In the genomic region with DNA sequence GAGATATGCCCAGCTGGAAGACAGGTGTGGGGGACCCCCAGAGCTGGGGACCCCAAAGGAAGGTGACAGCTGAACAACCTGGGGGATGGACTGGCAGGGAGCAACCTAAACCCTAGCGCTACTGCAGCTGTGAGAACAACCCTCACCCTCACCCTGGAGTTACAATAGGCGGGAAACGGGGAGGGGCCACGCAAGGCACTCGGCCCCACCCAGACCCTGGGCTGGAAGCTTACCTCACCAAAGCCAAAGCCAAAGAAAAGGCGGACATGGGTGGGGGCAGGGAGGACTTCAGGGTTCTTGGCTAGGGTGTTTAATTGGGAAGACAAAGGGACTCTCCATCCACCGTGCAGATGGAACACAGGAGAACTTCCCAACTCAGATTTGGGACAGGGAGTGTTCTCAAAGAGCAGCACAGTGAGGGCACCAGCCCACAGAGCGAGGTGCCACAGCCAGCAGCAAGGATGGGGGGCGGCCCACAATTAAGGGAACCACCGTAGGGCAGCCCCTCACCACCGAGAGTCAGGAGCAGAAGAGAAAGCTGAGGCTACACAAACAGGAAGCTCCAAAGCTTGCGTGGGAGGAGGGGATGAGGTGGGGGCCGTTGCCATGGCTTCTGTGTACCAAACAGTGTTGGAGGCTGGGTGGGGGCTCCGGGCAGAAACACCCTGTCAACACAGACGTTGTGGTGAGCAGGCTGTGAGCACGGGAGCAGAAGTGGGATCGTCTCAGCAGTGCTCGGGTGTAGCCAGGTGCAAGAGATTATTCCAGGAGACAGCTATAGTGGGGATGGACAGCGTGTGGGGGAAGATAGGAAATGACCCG, we compare ENCODE assay signal across 1 cellular context.
TF ChIP-seq lines count a peak whose summit lies in the region.

No MANE protein-coding gene starts in this region.

TF ChIP-seq in HEK293, 187 proteins besides CTCF, POLR2A, EP300 and RAD21 (continued from another document and continues in another):
- TF ChIP-seq, protein P1, sequence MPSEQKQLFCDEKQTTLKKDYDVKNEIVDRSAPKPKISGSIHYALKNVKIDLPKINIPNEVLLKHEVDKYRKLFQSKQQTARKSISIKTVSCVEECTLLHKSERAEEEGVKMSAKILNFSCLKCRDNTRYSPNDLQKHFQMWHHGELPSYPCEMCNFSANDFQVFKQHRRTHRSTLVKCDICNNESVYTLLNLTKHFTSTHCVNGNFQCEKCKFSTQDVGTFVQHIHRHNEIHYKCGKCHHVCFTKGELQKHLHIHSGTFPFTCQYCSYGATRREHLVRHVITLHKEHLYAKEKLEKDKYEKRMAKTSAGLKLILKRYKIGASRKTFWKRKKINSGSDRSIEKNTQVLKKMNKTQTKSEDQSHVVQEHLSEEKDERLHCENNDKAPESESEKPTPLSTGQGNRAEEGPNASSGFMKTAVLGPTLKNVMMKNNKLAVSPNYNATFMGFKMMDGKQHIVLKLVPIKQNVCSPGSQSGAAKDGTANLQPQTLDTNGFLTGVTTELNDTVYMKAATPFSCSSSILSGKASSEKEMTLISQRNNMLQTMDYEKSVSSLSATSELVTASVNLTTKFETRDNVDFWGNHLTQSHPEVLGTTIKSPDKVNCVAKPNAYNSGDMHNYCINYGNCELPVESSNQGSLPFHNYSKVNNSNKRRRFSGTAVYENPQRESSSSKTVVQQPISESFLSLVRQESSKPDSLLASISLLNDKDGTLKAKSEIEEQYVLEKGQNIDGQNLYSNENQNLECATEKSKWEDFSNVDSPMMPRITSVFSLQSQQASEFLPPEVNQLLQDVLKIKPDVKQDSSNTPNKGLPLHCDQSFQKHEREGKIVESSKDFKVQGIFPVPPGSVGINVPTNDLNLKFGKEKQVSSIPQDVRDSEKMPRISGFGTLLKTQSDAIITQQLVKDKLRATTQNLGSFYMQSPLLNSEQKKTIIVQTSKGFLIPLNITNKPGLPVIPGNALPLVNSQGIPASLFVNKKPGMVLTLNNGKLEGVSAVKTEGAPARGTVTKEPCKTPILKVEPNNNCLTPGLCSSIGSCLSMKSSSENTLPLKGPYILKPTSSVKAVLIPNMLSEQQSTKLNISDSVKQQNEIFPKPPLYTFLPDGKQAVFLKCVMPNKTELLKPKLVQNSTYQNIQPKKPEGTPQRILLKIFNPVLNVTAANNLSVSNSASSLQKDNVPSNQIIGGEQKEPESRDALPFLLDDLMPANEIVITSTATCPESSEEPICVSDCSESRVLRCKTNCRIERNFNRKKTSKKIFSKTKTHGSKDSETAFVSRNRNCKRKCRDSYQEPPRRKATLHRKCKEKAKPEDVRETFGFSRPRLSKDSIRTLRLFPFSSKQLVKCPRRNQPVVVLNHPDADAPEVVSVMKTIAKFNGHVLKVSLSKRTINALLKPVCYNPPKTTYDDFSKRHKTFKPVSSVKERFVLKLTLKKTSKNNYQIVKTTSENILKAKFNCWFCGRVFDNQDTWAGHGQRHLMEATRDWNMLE (tag by site-specific recombination; conservative IDR thresholded peaks at IDR 0.05; ENCODE audit: low read depth) = no peak
- TF ChIP-seq ZNF2 (tag by site-specific recombination; IDR thresholded peaks at IDR 0.05) (no peak), YY2 (tag by site-specific recombination; IDR thresholded peaks at IDR 0.05) (no peak), ZNF660 (tag by site-specific recombination; IDR thresholded peaks at IDR 0.05) (no peak), ZSCAN23 (tag by site-specific recombination; IDR thresholded peaks at IDR 0.05) (no peak), MZF1 (tag by site-specific recombination; IDR thresholded peaks at IDR 0.05; ENCODE audit: borderline replicate concordance) (no peak), ZFP69B (tag by site-specific recombination; IDR thresholded peaks at IDR 0.05) (0 out of 2 replicates have a peak, but pooled peaks have one; percentile 26), ZNF558 (tag by site-specific recombination; IDR thresholded peaks at IDR 0.05) (no peak), ZNF239 (tag by site-specific recombination; IDR thresholded peaks at IDR 0.05) (no peak), SCRT1 (tag by site-specific recombination; IDR thresholded peaks at IDR 0.05; ENCODE audit: borderline replicate concordance) (no peak), ZNF664 (tag by site-specific recombination; IDR thresholded peaks at IDR 0.05) (no peak), ZIC2 (tag by site-specific recombination; IDR thresholded peaks at IDR 0.05) (no peak), ZFHX2 (tag by site-specific recombination; conservative IDR thresholded peaks at IDR 0.05) (peak; percentile 91), ZNF707 (tag by site-specific recombination; IDR thresholded peaks at IDR 0.05) (0 out of 2 replicates have a peak, but pooled peaks have one; percentile 36), ZNF768 (tag by site-specific recombination; IDR thresholded peaks at IDR 0.05) (no peak), ZBTB8A (tag by site-specific recombination; IDR thresholded peaks at IDR 0.05) (peak; percentile 17; the same call in 1 of the 2 replicates), ZNF521 (tag by site-specific recombination; IDR thresholded peaks at IDR 0.05) (no peak), KLF7 (tag by site-specific recombination; IDR thresholded peaks at IDR 0.05; ENCODE audit: borderline replicate concordance) (peak; percentile 43; the same call in 1 of the 2 replicates), ZNF621 (tag by site-specific recombination; IDR thresholded peaks at IDR 0.05) (no peak), ZNF146 (tag by site-specific recombination; IDR thresholded peaks at IDR 0.05) (no peak), ZNF837 (tag by site-specific recombination; IDR thresholded peaks at IDR 0.05) (no peak), GLIS1 (tag by site-specific recombination; IDR thresholded peaks at IDR 0.05) (peak; percentile 84), ZBTB48 (tag by site-specific recombination; IDR thresholded peaks at IDR 0.05) (peak; percentile 95), ZNF544 (tag by site-specific recombination; IDR thresholded peaks at IDR 0.05) (no peak), ZNF670 (tag by site-specific recombination; IDR thresholded peaks at IDR 0.05; ENCODE audit: low read depth) (no peak), ZSCAN16 (tag by site-specific recombination; IDR thresholded peaks at IDR 0.05) (no peak), ZNF221 (tag by site-specific recombination; IDR thresholded peaks at IDR 0.05; ENCODE audit: borderline replicate concordance) (no peak), WT1 (tag by site-specific recombination; IDR thresholded peaks at IDR 0.05) (no peak), MEIS1 (CRISPR knock-in tag; IDR thresholded peaks at IDR 0.05; ENCODE audit: borderline replicate concordance) (no peak), ZNF350 (tag by site-specific recombination; IDR thresholded peaks at IDR 0.05) (no peak), ZBTB20 (tag by site-specific recombination; IDR thresholded peaks at IDR 0.05) (peak; percentile 38; the same call in 1 of the 2 replicates), ZNF324 (tag by site-specific recombination; IDR thresholded peaks at IDR 0.05) (no peak), KLF10 (tag by site-specific recombination; IDR thresholded peaks at IDR 0.05) (no peak), ZNF391 (tag by site-specific recombination; IDR thresholded peaks at IDR 0.05; ENCODE audit: borderline replicate concordance, low read depth) (no peak), ZNF677 (tag by site-specific recombination; IDR thresholded peaks at IDR 0.05) (no peak), ZXDB (tag by site-specific recombination; IDR thresholded peaks at IDR 0.05) (peak; percentile 59; the same call in 1 of the 2 replicates), ZNF548 (tag by site-specific recombination; IDR thresholded peaks at IDR 0.05) (no peak), ZBTB17 (tag by site-specific recombination; IDR thresholded peaks at IDR 0.05) (peak; percentile 62)
- TF ChIP-seq, protein P2, sequence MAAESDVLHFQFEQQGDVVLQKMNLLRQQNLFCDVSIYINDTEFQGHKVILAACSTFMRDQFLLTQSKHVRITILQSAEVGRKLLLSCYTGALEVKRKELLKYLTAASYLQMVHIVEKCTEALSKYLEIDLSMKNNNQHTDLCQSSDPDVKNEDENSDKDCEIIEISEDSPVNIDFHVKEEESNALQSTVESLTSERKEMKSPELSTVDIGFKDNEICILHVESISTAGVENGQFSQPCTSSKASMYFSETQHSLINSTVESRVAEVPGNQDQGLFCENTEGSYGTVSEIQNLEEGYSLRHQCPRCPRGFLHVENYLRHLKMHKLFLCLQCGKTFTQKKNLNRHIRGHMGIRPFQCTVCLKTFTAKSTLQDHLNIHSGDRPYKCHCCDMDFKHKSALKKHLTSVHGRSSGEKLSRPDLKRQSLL (tag by site-specific recombination; IDR thresholded peaks at IDR 0.05) = no peak
- TF ChIP-seq, protein P3, sequence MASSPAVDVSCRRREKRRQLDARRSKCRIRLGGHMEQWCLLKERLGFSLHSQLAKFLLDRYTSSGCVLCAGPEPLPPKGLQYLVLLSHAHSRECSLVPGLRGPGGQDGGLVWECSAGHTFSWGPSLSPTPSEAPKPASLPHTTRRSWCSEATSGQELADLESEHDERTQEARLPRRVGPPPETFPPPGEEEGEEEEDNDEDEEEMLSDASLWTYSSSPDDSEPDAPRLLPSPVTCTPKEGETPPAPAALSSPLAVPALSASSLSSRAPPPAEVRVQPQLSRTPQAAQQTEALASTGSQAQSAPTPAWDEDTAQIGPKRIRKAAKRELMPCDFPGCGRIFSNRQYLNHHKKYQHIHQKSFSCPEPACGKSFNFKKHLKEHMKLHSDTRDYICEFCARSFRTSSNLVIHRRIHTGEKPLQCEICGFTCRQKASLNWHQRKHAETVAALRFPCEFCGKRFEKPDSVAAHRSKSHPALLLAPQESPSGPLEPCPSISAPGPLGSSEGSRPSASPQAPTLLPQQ (tag by site-specific recombination; IDR thresholded peaks at IDR 0.05) = peak; percentile 82
- TF ChIP-seq, protein P4, sequence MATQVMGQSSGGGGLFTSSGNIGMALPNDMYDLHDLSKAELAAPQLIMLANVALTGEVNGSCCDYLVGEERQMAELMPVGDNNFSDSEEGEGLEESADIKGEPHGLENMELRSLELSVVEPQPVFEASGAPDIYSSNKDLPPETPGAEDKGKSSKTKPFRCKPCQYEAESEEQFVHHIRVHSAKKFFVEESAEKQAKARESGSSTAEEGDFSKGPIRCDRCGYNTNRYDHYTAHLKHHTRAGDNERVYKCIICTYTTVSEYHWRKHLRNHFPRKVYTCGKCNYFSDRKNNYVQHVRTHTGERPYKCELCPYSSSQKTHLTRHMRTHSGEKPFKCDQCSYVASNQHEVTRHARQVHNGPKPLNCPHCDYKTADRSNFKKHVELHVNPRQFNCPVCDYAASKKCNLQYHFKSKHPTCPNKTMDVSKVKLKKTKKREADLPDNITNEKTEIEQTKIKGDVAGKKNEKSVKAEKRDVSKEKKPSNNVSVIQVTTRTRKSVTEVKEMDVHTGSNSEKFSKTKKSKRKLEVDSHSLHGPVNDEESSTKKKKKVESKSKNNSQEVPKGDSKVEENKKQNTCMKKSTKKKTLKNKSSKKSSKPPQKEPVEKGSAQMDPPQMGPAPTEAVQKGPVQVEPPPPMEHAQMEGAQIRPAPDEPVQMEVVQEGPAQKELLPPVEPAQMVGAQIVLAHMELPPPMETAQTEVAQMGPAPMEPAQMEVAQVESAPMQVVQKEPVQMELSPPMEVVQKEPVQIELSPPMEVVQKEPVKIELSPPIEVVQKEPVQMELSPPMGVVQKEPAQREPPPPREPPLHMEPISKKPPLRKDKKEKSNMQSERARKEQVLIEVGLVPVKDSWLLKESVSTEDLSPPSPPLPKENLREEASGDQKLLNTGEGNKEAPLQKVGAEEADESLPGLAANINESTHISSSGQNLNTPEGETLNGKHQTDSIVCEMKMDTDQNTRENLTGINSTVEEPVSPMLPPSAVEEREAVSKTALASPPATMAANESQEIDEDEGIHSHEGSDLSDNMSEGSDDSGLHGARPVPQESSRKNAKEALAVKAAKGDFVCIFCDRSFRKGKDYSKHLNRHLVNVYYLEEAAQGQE (tag by site-specific recombination; IDR thresholded peaks at IDR 0.05) = peak; percentile 17; the same call in 1 of the 2 replicates
- TF ChIP-seq, protein P5, sequence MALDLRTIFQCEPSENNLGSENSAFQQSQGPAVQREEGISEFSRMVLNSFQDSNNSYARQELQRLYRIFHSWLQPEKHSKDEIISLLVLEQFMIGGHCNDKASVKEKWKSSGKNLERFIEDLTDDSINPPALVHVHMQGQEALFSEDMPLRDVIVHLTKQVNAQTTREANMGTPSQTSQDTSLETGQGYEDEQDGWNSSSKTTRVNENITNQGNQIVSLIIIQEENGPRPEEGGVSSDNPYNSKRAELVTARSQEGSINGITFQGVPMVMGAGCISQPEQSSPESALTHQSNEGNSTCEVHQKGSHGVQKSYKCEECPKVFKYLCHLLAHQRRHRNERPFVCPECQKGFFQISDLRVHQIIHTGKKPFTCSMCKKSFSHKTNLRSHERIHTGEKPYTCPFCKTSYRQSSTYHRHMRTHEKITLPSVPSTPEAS (tag by site-specific recombination; IDR thresholded peaks at IDR 0.05) = no peak
- TF ChIP-seq, protein P6, sequence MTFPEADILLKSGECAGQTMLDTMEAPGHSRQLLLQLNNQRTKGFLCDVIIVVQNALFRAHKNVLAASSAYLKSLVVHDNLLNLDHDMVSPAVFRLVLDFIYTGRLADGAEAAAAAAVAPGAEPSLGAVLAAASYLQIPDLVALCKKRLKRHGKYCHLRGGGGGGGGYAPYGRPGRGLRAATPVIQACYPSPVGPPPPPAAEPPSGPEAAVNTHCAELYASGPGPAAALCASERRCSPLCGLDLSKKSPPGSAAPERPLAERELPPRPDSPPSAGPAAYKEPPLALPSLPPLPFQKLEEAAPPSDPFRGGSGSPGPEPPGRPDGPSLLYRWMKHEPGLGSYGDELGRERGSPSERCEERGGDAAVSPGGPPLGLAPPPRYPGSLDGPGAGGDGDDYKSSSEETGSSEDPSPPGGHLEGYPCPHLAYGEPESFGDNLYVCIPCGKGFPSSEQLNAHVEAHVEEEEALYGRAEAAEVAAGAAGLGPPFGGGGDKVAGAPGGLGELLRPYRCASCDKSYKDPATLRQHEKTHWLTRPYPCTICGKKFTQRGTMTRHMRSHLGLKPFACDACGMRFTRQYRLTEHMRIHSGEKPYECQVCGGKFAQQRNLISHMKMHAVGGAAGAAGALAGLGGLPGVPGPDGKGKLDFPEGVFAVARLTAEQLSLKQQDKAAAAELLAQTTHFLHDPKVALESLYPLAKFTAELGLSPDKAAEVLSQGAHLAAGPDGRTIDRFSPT (tag by site-specific recombination; IDR thresholded peaks at IDR 0.05) = no peak; the same call in 1 of the 2 replicates
- TF ChIP-seq, protein P7, sequence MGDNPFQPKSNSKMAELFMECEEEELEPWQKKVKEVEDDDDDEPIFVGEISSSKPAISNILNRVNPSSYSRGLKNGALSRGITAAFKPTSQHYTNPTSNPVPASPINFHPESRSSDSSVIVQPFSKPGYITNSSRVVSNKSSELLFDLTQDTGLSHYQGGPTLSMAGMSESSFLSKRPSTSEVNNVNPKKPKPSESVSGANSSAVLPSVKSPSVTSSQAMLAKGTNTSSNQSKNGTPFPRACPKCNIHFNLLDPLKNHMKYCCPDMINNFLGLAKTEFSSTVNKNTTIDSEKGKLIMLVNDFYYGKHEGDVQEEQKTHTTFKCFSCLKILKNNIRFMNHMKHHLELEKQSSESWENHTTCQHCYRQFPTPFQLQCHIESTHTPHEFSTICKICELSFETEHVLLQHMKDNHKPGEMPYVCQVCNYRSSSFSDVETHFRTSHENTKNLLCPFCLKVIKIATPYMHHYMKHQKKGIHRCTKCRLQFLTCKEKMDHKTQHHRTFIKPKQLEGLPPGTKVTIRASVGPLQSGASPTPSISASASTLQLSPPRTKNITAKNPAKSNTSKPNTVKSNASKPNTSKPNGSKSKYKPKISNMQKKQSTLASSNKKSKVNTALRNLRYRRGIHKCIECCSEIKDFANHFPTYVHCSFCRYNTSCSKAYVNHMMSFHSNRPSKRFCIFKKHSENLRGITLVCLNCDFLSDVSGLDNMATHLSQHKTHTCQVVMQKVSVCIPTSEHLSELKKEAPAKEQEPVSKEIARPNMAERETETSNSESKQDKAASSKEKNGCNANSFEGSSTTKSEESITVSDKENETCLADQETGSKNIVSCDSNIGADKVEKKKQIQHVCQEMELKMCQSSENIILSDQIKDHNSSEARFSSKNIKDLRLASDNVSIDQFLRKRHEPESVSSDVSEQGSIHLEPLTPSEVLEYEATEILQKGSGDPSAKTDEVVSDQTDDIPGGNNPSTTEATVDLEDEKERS (tag by site-specific recombination; IDR thresholded peaks at IDR 0.05) = no peak
